In genomic region chr5:180575571-180575970, GRCh38 we compare ENCODE assay signal across 1 cellular context.
TF ChIP-seq lines count a peak whose summit lies in the region.

No MANE protein-coding gene starts in this region.

TF ChIP-seq in IMR-90, 13 proteins besides CTCF, POLR2A, EP300 and RAD21:
- TF ChIP-seq MXI1 (IDR thresholded peaks at IDR 0.05; ENCODE audit: borderline replicate concordance, low read depth, low read length) (no peak), SMC3 (IDR thresholded peaks at IDR 0.05; ENCODE audit: low read depth, low read length) (no peak), MAZ (IDR thresholded peaks at IDR 0.05; ENCODE audit: borderline replicate concordance, low read depth, low read length) (no peak), RCOR1 (IDR thresholded peaks at IDR 0.05; ENCODE audit: insufficient replicate concordance, low read length) (no peak), RFX5 (IDR thresholded peaks at IDR 0.05; ENCODE audit: low read depth, low read length) (no peak), NFE2L2 (IDR thresholded peaks at IDR 0.05; ENCODE audit: low read depth, low read length) (no peak), USF2 (IDR thresholded peaks at IDR 0.05; ENCODE audit: low read depth, low read length) (no peak), MAFK (IDR thresholded peaks at IDR 0.05; ENCODE audit: low read depth, low read length) (no peak), CHD1 (IDR thresholded peaks at IDR 0.05; ENCODE audit: low read depth, low read length) (no peak), FOS (IDR thresholded peaks at IDR 0.05; ENCODE audit: low read depth, low read length) (no peak), BHLHE40 (IDR thresholded peaks at IDR 0.05; ENCODE audit: low read depth, low read length) (no peak), CEBPB (IDR thresholded peaks at IDR 0.05; ENCODE audit: low read depth, low read length) (no peak), ELK1 (IDR thresholded peaks at IDR 0.05; ENCODE audit: borderline replicate concordance, low read depth, low read length) (no peak)
